ENCODE assay signal across 15 cellular contexts in the genomic region with DNA sequence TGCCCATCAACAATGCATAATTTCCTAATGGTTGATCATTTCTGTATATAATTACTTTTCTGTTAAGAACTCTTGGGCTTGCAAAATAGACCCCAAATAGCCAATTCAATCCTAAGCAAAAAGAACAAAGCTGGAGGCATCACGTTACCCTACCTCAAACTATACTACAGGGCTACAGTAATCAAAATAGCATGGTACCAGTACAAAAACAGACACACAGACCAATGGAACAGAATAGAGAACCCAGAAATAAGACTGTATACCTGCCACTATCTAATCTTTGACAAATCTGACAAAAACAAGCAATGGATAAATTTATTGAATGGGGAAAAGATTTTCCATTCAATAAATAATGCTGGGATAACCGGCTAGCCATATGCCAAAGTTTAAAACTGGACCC.
DNase-seq lines count a peak whose midpoint lies in the region; FAIRE-seq and TF ChIP-seq lines count a peak whose summit lies in the region.
"Had no signal": no experiment of that assay in that cellular context is flagged by ENCODE, and none has a peak within 500 bp of the region (broad histone marks: within the 10 kb centered on the region; RNA-seq: fewer than 3 reads in every experiment).

No MANE protein-coding gene starts in this region.

- H3K27ac ChIP-seq in HEK293 (ENCODE audit: extremely low read depth, low read depth, low read length) (no peak overlapping the region), astrocyte (ENCODE audit: low read depth, low read length) (no peak overlapping the region)
- H3K27ac ChIP-seq: brain microvascular endothelial cell had no signal

- H3K36me3 Mint-ChIP-seq in astrocyte (ENCODE audit: low read depth, unreplicated experiment): no peaks in the 10 kb centered on the region

- H2AFZ ChIP-seq in astrocyte (ENCODE audit: low read depth, low read length): no peak overlapping the region

- H4K20me1 ChIP-seq in astrocyte (ENCODE audit: insufficient read depth, low read length): no peaks in the 10 kb centered on the region

- H3K36me3 ChIP-seq in BE2C (no peaks in the 10 kb centered on the region), HEK293 (ENCODE audit: control insufficient read depth in 2 of 2, insufficient read depth in 1 of 2, low read length in 2 of 2) (peaks cover 0 to 6% of the 10 kb centered on the region in 2 experiments; a peak in 1 of 3 replicates), astrocyte (ENCODE audit: insufficient read depth, low read length) (no peaks in the 10 kb centered on the region)
- H3K36me3 ChIP-seq: brain microvascular endothelial cell had no signal

- DNase-seq in BE2C (no peak), astrocyte (ENCODE audit: low read depth) (no peak), RCC 7860 (ENCODE audit: low spot score) (no peak), NCI-H345 treated with DMSO at 0.1 percent for 48 hours (lab: John Stamatoyannopoulos, UW; ENCODE audit: unreplicated experiment) (no peak), GM13977 (ENCODE audit: low spot score) (no peak), NCI-H128 (lab: John Stamatoyannopoulos, UW; ENCODE audit: unreplicated experiment) (no peak)
- DNase-seq: activated CD4-positive, CD25-positive, alpha-beta regulatory T cell treated with anti-CD3 and anti-CD28 coated beads, Interleukin-2, amount 50 U/mL, for 72 hours; brain microvascular endothelial cell; effector memory CD4-positive, alpha-beta T cell; NCI-H1694; NCI-H510A treated with DMSO at 0.1 percent for 48 hours; stimulated activated CD4-positive, alpha-beta T cell treated with anti-CD3 and anti-CD28 coated beads, Interleukin-15, amount 100 ng/mL, for 24 hours had no signal

- CTCF ChIA-PET in HEK293 (lab: Yijun Ruan, JAX): no interaction called here

- H3K4me3 Mint-ChIP-seq in astrocyte (ENCODE audit: unreplicated experiment): peak overlapping the region; percentile 83

- H3K9me3 ChIP-seq in BE2C (no peaks in the 10 kb centered on the region), HEK293 (ENCODE audit: control insufficient read depth, insufficient read depth, low read depth, low read length) (no peaks in the 10 kb centered on the region), astrocyte (ENCODE audit: insufficient read depth, low read depth, low read length) (no peaks in the 10 kb centered on the region), iPS-18c (ENCODE audit: control insufficient read depth, insufficient read depth, low read length) (no peaks in the 10 kb centered on the region)

- POLR2A ChIA-PET in HEK293 (lab: Yijun Ruan, JAX): no interaction called here

- H3K9ac ChIP-seq in astrocyte (ENCODE audit: low read length): no peak overlapping the region

- no peaks in the 10 kb centered on the region for H3K27me3 Mint-ChIP-seq in astrocyte (ENCODE audit: low read depth, unreplicated experiment)

- H3K27me3 ChIP-seq in BE2C (no peaks in the 10 kb centered on the region), astrocyte (ENCODE audit: insufficient read depth, low read length) (no peaks in the 10 kb centered on the region)
- H3K27me3 ChIP-seq: brain microvascular endothelial cell had no signal

- no peaks in the 10 kb centered on the region for H3K4me1 Mint-ChIP-seq in astrocyte (ENCODE audit: low read depth, unreplicated experiment)

- no peak for TF ChIP-seq CTCF in BE2C (IDR thresholded peaks at IDR 0.05; ENCODE audit: low read depth, low read length)
- no peak for TF ChIP-seq CTCF in HEK293 (tag by site-specific recombination; IDR thresholded peaks at IDR 0.05)
- TF ChIP-seq CTCF in astrocyte (IDR thresholded peaks at IDR 0.05; ENCODE audit: insufficient read depth, low read depth, low read length): no peak
- TF ChIP-seq CTCF in GM13977 (IDR thresholded peaks at IDR 0.05; ENCODE audit: extremely low read depth, insufficient read depth, missing control alignments): no peak

- H3K4me1 ChIP-seq in BE2C: no peaks in the 10 kb centered on the region
- no peaks in the 10 kb centered on the region for H3K4me1 ChIP-seq in HEK293 (ENCODE audit: control insufficient read depth, insufficient read depth, low read length)
- H3K4me1 ChIP-seq in astrocyte (ENCODE audit: insufficient read depth, low read length): no peaks in the 10 kb centered on the region

- in situ Hi-C loops in GM13977 (cut with MboI; ENCODE audit: low pct_unique_long_range_greater_than_20kb, low sequenced_read_pairs, unreplicated experiment): no loop called here

- no peaks in the 10 kb centered on the region for H3K79me2 ChIP-seq in astrocyte (ENCODE audit: insufficient read depth, low read length)

- peaks cover 7% of the 10 kb centered on the region for H3K9me3 Mint-ChIP-seq in astrocyte (ENCODE audit: unreplicated experiment)

- H3K4me2 ChIP-seq in astrocyte (ENCODE audit: low read length): no peak overlapping the region

- H3K4me3 ChIP-seq in BE2C (ENCODE audit: low read depth, low read length): peak overlapping the region; percentile 48; the same call in 1 of the 2 replicates
- peak overlapping the region; percentile 50 for H3K4me3 ChIP-seq in HEK293 (ENCODE audit: low read depth, low read length)
- no peak overlapping the region for H3K4me3 ChIP-seq in astrocyte (ENCODE audit: insufficient read depth, low read depth, low read length)
- H3K4me3 ChIP-seq in iPS-18c (ENCODE audit: insufficient read depth, low read depth, low read length): peak overlapping the region; percentile 50; the same call in 1 of the 2 replicates

- no peak overlapping the region for H3K27ac Mint-ChIP-seq in astrocyte (ENCODE audit: unreplicated experiment)

- FAIRE-seq in astrocyte (lab: Jason Lieb, UNC) (no peak), RCC 7860 (lab: Jason Lieb, UNC) (no peak)
- FAIRE-seq: H54 had no signal

TF ChIP-seq in HEK293, 187 proteins besides CTCF, POLR2A, EP300 and RAD21:
- peak; percentile 71 for TF ChIP-seq SETDB1 (IDR thresholded peaks at IDR 0.05; ENCODE audit: insufficient read length, low read length)
- TF ChIP-seq ZNF423 (tag by site-specific recombination; IDR thresholded peaks at IDR 0.05): no peak
TF ChIP-seq in HEK293: peak in this region for 1.
